ENCODE assay signal across 19 cellular contexts in the genomic region with DNA sequence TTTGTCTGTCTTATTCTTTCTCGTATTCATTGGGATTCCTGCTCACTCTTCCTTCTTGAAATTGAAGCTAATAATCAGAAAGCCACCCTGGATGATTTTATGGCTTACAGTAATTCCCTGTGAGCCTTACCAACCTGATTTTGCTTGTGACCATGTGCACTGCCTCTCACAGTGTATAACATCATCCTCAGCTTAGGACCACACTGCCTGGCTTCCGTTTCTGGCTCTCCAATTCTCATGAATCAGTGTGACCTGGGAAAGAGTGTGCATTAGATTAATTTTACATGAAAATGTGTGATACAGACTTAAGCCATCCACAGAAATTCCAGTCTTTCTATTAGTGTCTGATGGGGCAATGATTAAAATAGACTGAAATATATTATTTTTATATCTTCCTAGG.
DNase-seq lines count a peak whose midpoint lies in the region; ATAC-seq and TF ChIP-seq lines count a peak whose summit lies in the region.
"Had no signal": no experiment of that assay in that cellular context is flagged by ENCODE, and none has a peak within 500 bp of the region (broad histone marks: within the 10 kb centered on the region; RNA-seq: fewer than 3 reads in every experiment).

No MANE protein-coding gene starts in this region.

- peaks cover 0 to 10% (median 0%) of the 10 kb centered on the region in 11 experiments; a peak in 3 of 22 replicates for H4K20me1 ChIP-seq in BLaER1 treated with 17β-estradiol and CSF1 and Interleukin-3, amounts not matched to agents 10 nM and 100 nM

- peaks cover 0 to 17% (median 0%) of the 10 kb centered on the region in 11 experiments; a peak in 2 of 22 replicates for H3K27me3 ChIP-seq in BLaER1 treated with 17β-estradiol and CSF1 and Interleukin-3, amounts not matched to agents 10 nM and 100 nM
- no peaks in the 10 kb centered on the region for H3K27me3 ChIP-seq in adipocyte (replicated peaks; ENCODE audit: control insufficient read depth, insufficient read depth, low read length)
- no peaks in the 10 kb centered on the region for H3K27me3 ChIP-seq in liver (ENCODE audit: control insufficient read depth in 4 of 4, insufficient read depth in 4 of 4, low read length in 3 of 4)
- no peaks in the 10 kb centered on the region for H3K27me3 ChIP-seq in skeletal muscle tissue (ENCODE audit: control insufficient read depth in 3 of 3, insufficient read depth in 3 of 3, low read length in 3 of 3)
- H3K27me3 ChIP-seq: foreskin keratinocyte had no signal

- ATAC-seq in GM21786 (IDR thresholded peaks at IDR 0.05; ENCODE audit: unreplicated experiment) (no peak), GM21528 (IDR thresholded peaks at IDR 0.05; ENCODE audit: low FRiP score, unreplicated experiment) (no peak)
- ATAC-seq: foreskin keratinocyte; stimulated activated naive CD8-positive, alpha-beta T cell treated with anti-CD3 and anti-CD28 coated beads, Interleukin-15, Interleukin-2, amounts not matched to agents 100 U/mL and 50 U/mL, for 24 hours had no signal

- no peak for TF ChIP-seq CTCF in liver (IDR thresholded peaks at IDR 0.05; ENCODE audit: low read depth, low read length, missing input control)
- no peak for TF ChIP-seq CTCF in glutamatergic neuron (IDR thresholded peaks at IDR 0.05; ENCODE audit: partially characterized antibody, unreplicated experiment)

- peaks cover 0 to 20% (median 0%) of the 10 kb centered on the region in 11 experiments; a peak in 1 of 22 replicates for H3K36me3 ChIP-seq in BLaER1 treated with 17β-estradiol and CSF1 and Interleukin-3, amounts not matched to agents 10 nM and 100 nM
- peaks cover 86% of the 10 kb centered on the region for H3K36me3 ChIP-seq in adipocyte (ENCODE audit: control insufficient read depth, insufficient read depth, low read length, severe bottlenecking)
- peaks cover 9 to 33% (median 18%) of the 10 kb centered on the region in 4 donors for H3K36me3 ChIP-seq in liver (ENCODE audit: control insufficient read depth in 4 of 4, insufficient read depth in 3 of 4, low read depth in 1 of 4, low read length in 3 of 4)
- peaks cover 25 to 31% (median 27%) of the 10 kb centered on the region in 3 donors for H3K36me3 ChIP-seq in skeletal muscle tissue (ENCODE audit: control insufficient read depth in 3 of 3, insufficient read depth in 3 of 3, low read length in 3 of 3)

- H3K36me3 Mint-ChIP-seq in glutamatergic neuron (ENCODE audit: unreplicated experiment): peaks cover 14% of the 10 kb centered on the region
- H3K36me3 Mint-ChIP-seq in activated naive CD4-positive, alpha-beta T cell treated with anti-CD3 and anti-CD28 coated beads for 36 hours (ENCODE audit: low read depth): peaks cover 5% of the 10 kb centered on the region

- peak overlapping the region in 5 of 11 experiments; percentile 51 to 69 (median 65); a peak in 12 of 22 replicates for H3K9ac ChIP-seq in BLaER1 treated with 17β-estradiol and CSF1 and Interleukin-3, amounts not matched to agents 10 nM and 100 nM
- H3K9ac ChIP-seq in adipocyte (ENCODE audit: low read length) (peak overlapping the region; percentile 32), liver (ENCODE audit: low read depth in 1 of 2, low read length in 2 of 2) (peak overlapping the region in 1 of 2 donors; percentile 22), skeletal muscle tissue (ENCODE audit: low read depth in 1 of 3, low read length in 3 of 3) (no peak overlapping the region)

- H3K4me1 ChIP-seq in BLaER1 treated with 17β-estradiol and CSF1 and Interleukin-3, amounts not matched to agents 10 nM and 100 nM: peaks cover 37 to 99% (median 66%) of the 10 kb centered on the region in 10 experiments
- H3K4me1 ChIP-seq in adipocyte (ENCODE audit: control insufficient read depth, insufficient read depth, low read length): peaks cover 60% of the 10 kb centered on the region
- peaks cover 15 to 71% (median 60%) of the 10 kb centered on the region in 4 donors for H3K4me1 ChIP-seq in liver (ENCODE audit: control insufficient read depth in 4 of 4, insufficient read depth in 4 of 4, low read length in 3 of 4)
- H3K4me1 ChIP-seq in skeletal muscle tissue (ENCODE audit: control insufficient read depth in 3 of 3, insufficient read depth in 3 of 3, low read length in 3 of 3): peaks cover 27 to 44% (median 39%) of the 10 kb centered on the region in 3 donors
- H3K4me1 ChIP-seq: foreskin keratinocyte had no signal

- H3K27me3 Mint-ChIP-seq in glutamatergic neuron (ENCODE audit: unreplicated experiment): peaks cover 3% of the 10 kb centered on the region
- H3K27me3 Mint-ChIP-seq in activated naive CD4-positive, alpha-beta T cell treated with anti-CD3 and anti-CD28 coated beads for 36 hours (ENCODE audit: low read depth): no peaks in the 10 kb centered on the region

- DNase-seq in adipocyte (ENCODE audit: low read depth): no peak
- no peak for DNase-seq in glutamatergic neuron
- DNase-seq in activated naive CD4-positive, alpha-beta T cell treated with anti-CD3 and anti-CD28 coated beads for 36 hours: no peak
- DNase-seq: COR-L47; effector memory CD4-positive, alpha-beta T cell; foreskin keratinocyte; KBM-7; mesendoderm; NCI-H146; NCI-H446 treated with DMSO at 0.1 percent for 48 hours; PC-9; stimulated activated CD4-positive, alpha-beta T cell treated with anti-CD3 and anti-CD28 coated beads, Interleukin-12 subunit alpha, Interleukin-12 subunit beta, amount 100 ng/mL, for 4 hours; stimulated activated naive CD8-positive, alpha-beta T cell treated with anti-CD3 and anti-CD28 coated beads, Interleukin-15, Interleukin-2, amounts not matched to agents 100 U/mL and 50 U/mL, for 24 hours had no signal

- 60% methylated on average over 2 of the region's 2 CpGs for WGBS in liver

- H3K9me3 ChIP-seq in BLaER1 treated with 17β-estradiol and CSF1 and Interleukin-3, amounts not matched to agents 10 nM and 100 nM (replicated peaks in 1 of 11): no peaks in the 10 kb centered on the region
- H3K9me3 ChIP-seq in adipocyte (ENCODE audit: control insufficient read depth, low read length) (no peaks in the 10 kb centered on the region), liver (ENCODE audit: control insufficient read depth in 4 of 4, low read length in 3 of 4) (no peaks in the 10 kb centered on the region), skeletal muscle tissue (ENCODE audit: control insufficient read depth in 3 of 3, low read length in 3 of 3) (no peaks in the 10 kb centered on the region)

- H3K27ac Mint-ChIP-seq in glutamatergic neuron (ENCODE audit: unreplicated experiment): no peak overlapping the region
- H3K27ac Mint-ChIP-seq in activated naive CD4-positive, alpha-beta T cell treated with anti-CD3 and anti-CD28 coated beads for 36 hours: no peak overlapping the region

- H3K4me2 ChIP-seq in BLaER1 treated with 17β-estradiol and CSF1 and Interleukin-3, amounts not matched to agents 10 nM and 100 nM: peak overlapping the region in 10 of 11 experiments; percentile 14 to 97 (median 84); a peak in 20 of 22 replicates
- H3K4me2 ChIP-seq: PC-9 had no signal

- H3K27ac ChIP-seq in BLaER1 treated with 17β-estradiol and CSF1 and Interleukin-3, amounts not matched to agents 10 nM and 100 nM: peak overlapping the region in 5 of 11 experiments; percentile 4 to 65 (median 37); a peak in 5 of 22 replicates
- H3K27ac ChIP-seq in liver (ENCODE audit: low read depth in 1 of 2, low read length in 2 of 2) (peak overlapping the region; percentile 31 to 49), skeletal muscle tissue (ENCODE audit: low read depth, low read length) (peak overlapping the region; percentile 48)
- H3K27ac ChIP-seq: foreskin keratinocyte, PC-9, VCaP had no signal

- peak overlapping the region in 8 of 10 experiments; percentile 2 to 67 (median 52); a peak in 15 of 20 replicates for H3K4me3 ChIP-seq in BLaER1 treated with 17β-estradiol and CSF1 and Interleukin-3, amounts not matched to agents 10 nM and 100 nM
- H3K4me3 ChIP-seq in adipocyte (ENCODE audit: low read length): peak overlapping the region; percentile 30
- H3K4me3 ChIP-seq in liver (ENCODE audit: low read depth in 1 of 3, low read length in 3 of 3): peak overlapping the region in 1 of 3 donors; percentile 3
- no peak overlapping the region for H3K4me3 ChIP-seq in skeletal muscle tissue (ENCODE audit: low read length in 3 of 3)
- H3K4me3 ChIP-seq: PC-9 had no signal

- no peaks in the 10 kb centered on the region for H3K9me3 Mint-ChIP-seq in glutamatergic neuron (ENCODE audit: unreplicated experiment)
- H3K9me3 Mint-ChIP-seq in activated naive CD4-positive, alpha-beta T cell treated with anti-CD3 and anti-CD28 coated beads for 36 hours: no peaks in the 10 kb centered on the region

- CTCF ChIA-PET in activated naive CD4-positive, alpha-beta T cell treated with anti-CD3 and anti-CD28 coated beads for 36 hours (lab: Charles Lee): no interaction called here

- intact Hi-C loops in activated naive CD4-positive, alpha-beta T cell treated with anti-CD3 and anti-CD28 coated beads for 36 hours (cut with micrococcal nuclease): no loop called here

- no peak overlapping the region for H3K4me3 Mint-ChIP-seq in glutamatergic neuron (ENCODE audit: unreplicated experiment)
- no peak overlapping the region for H3K4me3 Mint-ChIP-seq in activated naive CD4-positive, alpha-beta T cell treated with anti-CD3 and anti-CD28 coated beads for 36 hours

- H3K4me1 Mint-ChIP-seq in glutamatergic neuron (ENCODE audit: low read depth, unreplicated experiment): peaks cover 3% of the 10 kb centered on the region
- H3K4me1 Mint-ChIP-seq in activated naive CD4-positive, alpha-beta T cell treated with anti-CD3 and anti-CD28 coated beads for 36 hours (ENCODE audit: low read depth): no peaks in the 10 kb centered on the region

- TF ChIP-seq RAD21 in liver (IDR thresholded peaks at IDR 0.05): no peak

TF ChIP-seq in liver, 16 proteins besides CTCF, POLR2A, EP300 and RAD21 (continues in another document):
- TF ChIP-seq TAF1 (conservative IDR thresholded peaks at IDR 0.05) (no peak), MAX (IDR thresholded peaks at IDR 0.05) (no peak), YY1 (IDR thresholded peaks at IDR 0.05) (no peak), JUND (IDR thresholded peaks at IDR 0.05) (no peak), HNF4G (IDR thresholded peaks at IDR 0.05) (no peak), NR2F2 (IDR thresholded peaks at IDR 0.05) (no peak), HNF4A (conservative IDR thresholded peaks at IDR 0.05) (no peak)

Comparison
In these comparisons a context has a peak if more than half of its experiments do, and no peak if none do; other contexts are left out.
1. H3K4me3 ChIP-seq: peak in BLaER1 treated with 17β-estradiol and CSF1 and Interleukin-3, amounts not matched to agents 10 nM and 100 nM (8 of 10) and adipocyte (single experiment); none in skeletal muscle tissue (0 of 3).